Comparison of ENCODE assay signal across 32 cellular contexts in genomic region chr5:146091881-146092280, GRCh38. TPM values are rescaled to one million over a fixed set of nuclear protein-coding genes. Genes with fewer than 3 reads are reported as not detected.
"Had no signal": no experiment of that assay in that cellular context is flagged by ENCODE, and none has a peak within 500 bp of the region (broad histone marks: within the 10 kb centered on the region; RNA-seq: fewer than 3 reads in every experiment).

No MANE protein-coding gene starts in this region.

- H3K27ac Mint-ChIP-seq: activated CD4-positive, alpha-beta memory T cell treated with anti-CD3 and anti-CD28 coated beads for 36 hours; activated CD4-positive, alpha-beta T cell treated with anti-CD3 and anti-CD28 coated beads, Interleukin-2, amount 10 ng/mL, durations not matched to agents 24 days and 14 days; activated naive CD4-positive, alpha-beta T cell treated with anti-CD3 and anti-CD28 coated beads, Interleukin-2, amount 10 ng/mL, durations not matched to agents 7 days and 5 days; activated naive CD8-positive, alpha-beta T cell treated with anti-CD3 and anti-CD28 coated beads, Interleukin-2, amount 10 ng/mL, durations not matched to agents 7 days and 5 days; activated T-cell treated with anti-CD3 and anti-CD28 coated beads, Interleukin-2, amount 50 U/mL, for 24 hours; mesothelial cell of epicardium; naive thymus-derived CD4-positive, alpha-beta T cell; stimulated activated naive B cell treated with anti-CD40 and anti-IgM and Interleukin-4, amounts not matched to agents 10 μg/mL and 1 μg/mL and 100 μg/mL, for 72 hours had no signal

- H3K36me3 ChIP-seq: cardiac muscle cell, esophagus squamous epithelium, pancreas, prostate gland, right atrium auricular region, suprapubic skin had no signal

- H3K27ac ChIP-seq: cardiac muscle cell, coronary artery, esophagus squamous epithelium, pancreas, prostate gland, right atrium auricular region, suprapubic skin, tibial nerve had no signal

- H3K4me1 ChIP-seq: esophagus squamous epithelium, pancreas, prostate gland, right atrium auricular region, suprapubic skin, tibial nerve had no signal

- ATAC-seq: left colon; naive thymus-derived CD4-positive, alpha-beta T cell; pancreas; SK-N-SH treated with all-trans-retinoic acid at 6 μM for 48 hours; stimulated activated naive B cell treated with anti-CD40 and anti-IgM and Interleukin-4, amounts not matched to agents 10 μg/mL and 1 μg/mL and 100 μg/mL, for 72 hours had no signal

- DNase-seq: activated CD4-positive, alpha-beta memory T cell treated with anti-CD3 and anti-CD28 coated beads for 36 hours; activated CD4-positive, alpha-beta T cell treated with anti-CD3 and anti-CD28 coated beads, Interleukin-2, amount 10 ng/mL, durations not matched to agents 24 days and 14 days; activated CD4-positive, CD25-positive, alpha-beta regulatory T cell treated with anti-CD3 and anti-CD28 coated beads, Interleukin-2, amount 50 U/mL, for 72 hours; activated CD8-positive, alpha-beta memory T cell treated with anti-CD3 and anti-CD28 coated beads, Interleukin-2, amount 50 U/mL, for 4 hours; activated gamma-delta T cell; activated naive CD4-positive, alpha-beta T cell treated with anti-CD3 and anti-CD28 coated beads, Interleukin-2, amount 10 ng/mL, durations not matched to agents 7 days and 5 days; activated naive CD8-positive, alpha-beta T cell treated with anti-CD3 and anti-CD28 coated beads, Interleukin-2, amount 10 ng/mL, durations not matched to agents 7 days and 5 days; activated T-cell treated with anti-CD3 and anti-CD28 coated beads, Interleukin-2, amount 50 U/mL, for 24 hours; esophagus squamous epithelium; hippocampal formation; kidney; left colon; naive thymus-derived CD4-positive, alpha-beta T cell; pancreas; stimulated activated CD4-positive, alpha-beta T cell treated with anti-CD3 and anti-CD28 coated beads, Interleukin-2, amount 100 ng/mL, for 24 hours; stimulated activated naive B cell treated with anti-CD40 and anti-IgM and Interleukin-4, amounts not matched to agents 10 μg/mL and 1 μg/mL and 100 μg/mL, for 72 hours; T-helper 2 cell had no signal

- H3K9me3 Mint-ChIP-seq: activated CD4-positive, alpha-beta memory T cell treated with anti-CD3 and anti-CD28 coated beads for 36 hours; activated CD4-positive, alpha-beta T cell treated with anti-CD3 and anti-CD28 coated beads, Interleukin-2, amount 10 ng/mL, durations not matched to agents 24 days and 14 days; activated naive CD4-positive, alpha-beta T cell treated with anti-CD3 and anti-CD28 coated beads, Interleukin-2, amount 10 ng/mL, durations not matched to agents 7 days and 5 days; activated naive CD8-positive, alpha-beta T cell treated with anti-CD3 and anti-CD28 coated beads, Interleukin-2, amount 10 ng/mL, durations not matched to agents 7 days and 5 days; activated T-cell treated with anti-CD3 and anti-CD28 coated beads, Interleukin-2, amount 50 U/mL, for 24 hours; mesothelial cell of epicardium; naive thymus-derived CD4-positive, alpha-beta T cell; neural crest cell; stimulated activated naive B cell treated with anti-CD40 and anti-IgM and Interleukin-4, amounts not matched to agents 10 μg/mL and 1 μg/mL and 100 μg/mL, for 72 hours had no signal

- H3K4me1 Mint-ChIP-seq: activated CD4-positive, alpha-beta T cell treated with anti-CD3 and anti-CD28 coated beads, Interleukin-2, amount 10 ng/mL, durations not matched to agents 24 days and 14 days; activated naive CD4-positive, alpha-beta T cell treated with anti-CD3 and anti-CD28 coated beads, Interleukin-2, amount 10 ng/mL, durations not matched to agents 7 days and 5 days; activated naive CD8-positive, alpha-beta T cell treated with anti-CD3 and anti-CD28 coated beads, Interleukin-2, amount 10 ng/mL, durations not matched to agents 7 days and 5 days; naive thymus-derived CD4-positive, alpha-beta T cell; neural crest cell; stimulated activated naive B cell treated with anti-CD40 and anti-IgM and Interleukin-4, amounts not matched to agents 10 μg/mL and 1 μg/mL and 100 μg/mL, for 72 hours had no signal

- H3K9me3 ChIP-seq: esophagus squamous epithelium, pancreas, prostate gland, right atrium auricular region, suprapubic skin, tibial nerve had no signal

- H3K4me3 ChIP-seq: cardiac muscle cell, coronary artery, esophagus squamous epithelium, pancreas, prostate gland, right atrium auricular region, smooth muscle cell, suprapubic skin, tibial nerve had no signal

- H3K27me3 Mint-ChIP-seq: activated CD4-positive, alpha-beta memory T cell treated with anti-CD3 and anti-CD28 coated beads for 36 hours; activated CD4-positive, alpha-beta T cell treated with anti-CD3 and anti-CD28 coated beads, Interleukin-2, amount 10 ng/mL, durations not matched to agents 24 days and 14 days; activated naive CD4-positive, alpha-beta T cell treated with anti-CD3 and anti-CD28 coated beads, Interleukin-2, amount 10 ng/mL, durations not matched to agents 7 days and 5 days; activated naive CD8-positive, alpha-beta T cell treated with anti-CD3 and anti-CD28 coated beads, Interleukin-2, amount 10 ng/mL, durations not matched to agents 7 days and 5 days; activated T-cell treated with anti-CD3 and anti-CD28 coated beads, Interleukin-2, amount 50 U/mL, for 24 hours; naive thymus-derived CD4-positive, alpha-beta T cell; stimulated activated naive B cell treated with anti-CD40 and anti-IgM and Interleukin-4, amounts not matched to agents 10 μg/mL and 1 μg/mL and 100 μg/mL, for 72 hours had no signal

- FAIRE-seq: endothelial cell of umbilical vein, frontal cortex, kidney, pancreas had no signal

- H3K4me3 Mint-ChIP-seq: activated CD4-positive, alpha-beta memory T cell treated with anti-CD3 and anti-CD28 coated beads for 36 hours; activated CD4-positive, alpha-beta T cell treated with anti-CD3 and anti-CD28 coated beads, Interleukin-2, amount 10 ng/mL, durations not matched to agents 24 days and 14 days; activated naive CD4-positive, alpha-beta T cell treated with anti-CD3 and anti-CD28 coated beads, Interleukin-2, amount 10 ng/mL, durations not matched to agents 7 days and 5 days; activated naive CD8-positive, alpha-beta T cell treated with anti-CD3 and anti-CD28 coated beads, Interleukin-2, amount 10 ng/mL, durations not matched to agents 7 days and 5 days; activated T-cell treated with anti-CD3 and anti-CD28 coated beads, Interleukin-2, amount 50 U/mL, for 24 hours; mesothelial cell of epicardium; naive thymus-derived CD4-positive, alpha-beta T cell; neural crest cell; stimulated activated naive B cell treated with anti-CD40 and anti-IgM and Interleukin-4, amounts not matched to agents 10 μg/mL and 1 μg/mL and 100 μg/mL, for 72 hours had no signal

- H3K36me3 Mint-ChIP-seq: activated CD4-positive, alpha-beta memory T cell treated with anti-CD3 and anti-CD28 coated beads for 36 hours; activated naive CD4-positive, alpha-beta T cell treated with anti-CD3 and anti-CD28 coated beads, Interleukin-2, amount 10 ng/mL, durations not matched to agents 7 days and 5 days; mesothelial cell of epicardium; stimulated activated naive B cell treated with anti-CD40 and anti-IgM and Interleukin-4, amounts not matched to agents 10 μg/mL and 1 μg/mL and 100 μg/mL, for 72 hours had no signal

- H3K27me3 ChIP-seq: cardiac muscle cell, esophagus squamous epithelium, pancreas, right atrium auricular region, suprapubic skin, tibial nerve had no signal

RNA-seq across cellular contexts. Expression of gene PLAC8L1, which starts 13.5 kb away (rescaled TPM):
- total RNA-seq: cardiac muscle cell, cerebellum, esophagus squamous epithelium, kidney, liver, prostate gland, right atrium auricular region, smooth muscle cell, suprapubic skin, tibial nerve, urinary bladder had no signal
